ENCODE assay signal across 8 cellular contexts in the genomic region with DNA sequence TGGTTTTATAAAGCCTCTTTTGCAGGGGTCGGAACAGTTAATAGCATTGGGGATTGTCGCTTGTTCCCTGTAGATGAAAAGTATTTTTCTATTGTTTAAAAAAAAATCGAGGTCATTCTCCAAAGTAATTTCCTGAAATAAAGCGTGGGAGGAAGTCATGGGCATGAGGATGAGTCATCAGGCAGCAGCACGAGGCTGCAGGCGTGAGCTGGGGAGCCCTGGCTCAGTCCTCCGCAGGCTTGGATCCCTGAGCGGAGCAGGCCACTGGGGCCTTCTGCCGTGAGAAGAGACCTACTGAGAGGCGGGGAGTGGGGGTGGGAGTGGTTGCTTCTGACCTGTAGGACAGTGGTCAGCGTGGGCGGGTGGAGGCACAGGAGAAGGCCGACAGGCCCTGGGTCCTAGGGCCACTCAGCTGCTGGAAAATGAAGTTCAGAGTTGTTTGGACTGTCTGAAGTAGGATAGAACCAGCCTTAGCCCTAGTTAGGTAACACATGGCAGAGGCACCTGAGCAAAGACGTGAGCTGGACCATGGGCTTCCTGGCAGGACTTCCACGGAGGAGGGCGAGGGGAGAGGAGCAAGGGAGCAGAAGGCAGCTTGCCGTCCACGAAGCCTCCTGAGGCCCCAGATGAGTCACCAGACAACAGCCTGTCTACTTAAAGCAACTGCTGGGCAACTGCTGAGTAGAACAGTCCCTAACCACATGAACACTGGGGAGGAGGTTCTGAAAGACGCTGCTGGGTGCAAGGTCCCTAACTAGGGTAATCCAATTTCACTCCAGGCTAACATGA. TPM values are rescaled to one million over a fixed set of nuclear protein-coding genes. Genes with fewer than 3 reads are reported as not detected.
DNase-seq lines count a peak whose midpoint lies in the region; ATAC-seq and TF ChIP-seq lines count a peak whose summit lies in the region.

No MANE protein-coding gene starts in this region.

- peaks cover 11% of the 10 kb centered on the region for H3K36me3 Mint-ChIP-seq in activated T-helper 1 cell treated with anti-CD3 and anti-CD28 coated beads, Interleukin-12 subunit alpha, Interleukin-12 subunit beta, Interleukin-2, Interleukin-4 antibody, amounts not matched to agents 30 ng/mL and 10 ng/mL and 1 ng/mL, durations not matched to agents 14 hours and 24 hours and 36 hours (ENCODE audit: low read depth)

- peak; percentile 44 for DNase-seq in DMS153 (lab: John Stamatoyannopoulos, UW)
- DNase-seq in DMS153 treated with DMSO at 0.1 percent for 48 hours (lab: John Stamatoyannopoulos, UW; ENCODE audit: unreplicated experiment) = no peak
- DNase-seq in MV-4-11 (lab: John Stamatoyannopoulos, UW) = peak; percentile 84
- DNase-seq in activated T-helper 1 cell treated with anti-CD3 and anti-CD28 coated beads, Interleukin-12 subunit alpha, Interleukin-12 subunit beta, Interleukin-2, Interleukin-4 antibody, amounts not matched to agents 30 ng/mL and 10 ng/mL and 1 ng/mL, durations not matched to agents 14 hours and 24 hours and 36 hours (ENCODE audit: low spot score) = no peak
- DNase-seq in fibroblast of the conjunctiva (ENCODE audit: low read depth) = peak; percentile 96
- peak; percentile 55 for DNase-seq in omental fat pad (ENCODE audit: low spot score)
- DNase-seq in HuH-7.5 (ENCODE audit: low spot score) = no peak

- ATAC-seq in omental fat pad (ENCODE audit: low FRiP score) = peak; percentile 86
- no peak for ATAC-seq in HG03097 (IDR thresholded peaks at IDR 0.05; ENCODE audit: low FRiP score, unreplicated experiment)

- H3K27ac Mint-ChIP-seq in activated T-helper 1 cell treated with anti-CD3 and anti-CD28 coated beads, Interleukin-12 subunit alpha, Interleukin-12 subunit beta, Interleukin-2, Interleukin-4 antibody, amounts not matched to agents 30 ng/mL and 10 ng/mL and 1 ng/mL, durations not matched to agents 14 hours and 24 hours and 36 hours = peak overlapping the region; percentile 67

- no peaks in the 10 kb centered on the region for H3K27me3 Mint-ChIP-seq in activated T-helper 1 cell treated with anti-CD3 and anti-CD28 coated beads, Interleukin-12 subunit alpha, Interleukin-12 subunit beta, Interleukin-2, Interleukin-4 antibody, amounts not matched to agents 30 ng/mL and 10 ng/mL and 1 ng/mL, durations not matched to agents 14 hours and 24 hours and 36 hours (ENCODE audit: insufficient read depth)

- H3K4me3 Mint-ChIP-seq in activated T-helper 1 cell treated with anti-CD3 and anti-CD28 coated beads, Interleukin-12 subunit alpha, Interleukin-12 subunit beta, Interleukin-2, Interleukin-4 antibody, amounts not matched to agents 30 ng/mL and 10 ng/mL and 1 ng/mL, durations not matched to agents 14 hours and 24 hours and 36 hours = no peak overlapping the region

- TF ChIP-seq CTCF in omental fat pad (IDR thresholded peaks at IDR 0.05) = no peak

- peaks cover 12% of the 10 kb centered on the region for H3K9me3 Mint-ChIP-seq in activated T-helper 1 cell treated with anti-CD3 and anti-CD28 coated beads, Interleukin-12 subunit alpha, Interleukin-12 subunit beta, Interleukin-2, Interleukin-4 antibody, amounts not matched to agents 30 ng/mL and 10 ng/mL and 1 ng/mL, durations not matched to agents 14 hours and 24 hours and 36 hours

- intact Hi-C loops in activated T-helper 1 cell treated with anti-CD3 and anti-CD28 coated beads, Interleukin-12 subunit alpha, Interleukin-12 subunit beta, Interleukin-2, Interleukin-4 antibody, amounts not matched to agents 30 ng/mL and 10 ng/mL and 1 ng/mL, durations not matched to agents 14 hours and 24 hours and 36 hours (cut with micrococcal nuclease) = no loop called here

- H3K4me1 Mint-ChIP-seq in activated T-helper 1 cell treated with anti-CD3 and anti-CD28 coated beads, Interleukin-12 subunit alpha, Interleukin-12 subunit beta, Interleukin-2, Interleukin-4 antibody, amounts not matched to agents 30 ng/mL and 10 ng/mL and 1 ng/mL, durations not matched to agents 14 hours and 24 hours and 36 hours (ENCODE audit: low read depth) = peaks cover 33% of the 10 kb centered on the region

RNA-seq across cellular contexts. Expression of gene LGALS3, which starts 21.1 kb away (rescaled TPM):
- total RNA-seq in activated T-helper 1 cell treated with anti-CD3 and anti-CD28 coated beads, Interleukin-12 subunit alpha, Interleukin-12 subunit beta, Interleukin-2, Interleukin-4 antibody, amounts not matched to agents 30 ng/mL and 10 ng/mL and 1 ng/mL, durations not matched to agents 14 hours and 24 hours and 36 hours = 10.4 and 12.0 TPM in 2 replicates
- total RNA-seq in omental fat pad = 100 to 1,000 TPM; 325 to 450 (median 349) TPM

RNA-seq across cellular contexts. Expression of gene MAPK1IP1L, which starts 56.5 kb away (rescaled TPM):
- total RNA-seq in activated T-helper 1 cell treated with anti-CD3 and anti-CD28 coated beads, Interleukin-12 subunit alpha, Interleukin-12 subunit beta, Interleukin-2, Interleukin-4 antibody, amounts not matched to agents 30 ng/mL and 10 ng/mL and 1 ng/mL, durations not matched to agents 14 hours and 24 hours and 36 hours = 139 and 141 TPM in 2 replicates
- total RNA-seq in omental fat pad = 10 to 100 TPM; 32.5 to 81.3 (median 68.8) TPM

Comparison
In these comparisons a context has a peak if more than half of its experiments do, and no peak if none do; other contexts are left out.
1. DNase-seq: peak in DMS153 (single experiment), MV-4-11 (single experiment), fibroblast of the conjunctiva (single experiment) and omental fat pad (single experiment); none in DMS153 treated with DMSO at 0.1 percent for 48 hours (single experiment), activated T-helper 1 cell treated with anti-CD3 and anti-CD28 coated beads, Interleukin-12 subunit alpha, Interleukin-12 subunit beta, Interleukin-2, Interleukin-4 antibody, amounts not matched to agents 30 ng/mL and 10 ng/mL and 1 ng/mL, durations not matched to agents 14 hours and 24 hours and 36 hours (single experiment) and HuH-7.5 (single experiment).
2. RNA of gene LGALS3, which starts 21.1 kb away (total RNA-seq): 325 to 450 TPM in omental fat pad; 10.4 to 12.0 TPM in activated T-helper 1 cell treated with anti-CD3 and anti-CD28 coated beads, Interleukin-12 subunit alpha, Interleukin-12 subunit beta, Interleukin-2, Interleukin-4 antibody, amounts not matched to agents 30 ng/mL and 10 ng/mL and 1 ng/mL, durations not matched to agents 14 hours and 24 hours and 36 hours; every median in the first group is over 10 times any median in the second.